8 cellular contexts compared by ENCODE assay signal in the genomic region with DNA sequence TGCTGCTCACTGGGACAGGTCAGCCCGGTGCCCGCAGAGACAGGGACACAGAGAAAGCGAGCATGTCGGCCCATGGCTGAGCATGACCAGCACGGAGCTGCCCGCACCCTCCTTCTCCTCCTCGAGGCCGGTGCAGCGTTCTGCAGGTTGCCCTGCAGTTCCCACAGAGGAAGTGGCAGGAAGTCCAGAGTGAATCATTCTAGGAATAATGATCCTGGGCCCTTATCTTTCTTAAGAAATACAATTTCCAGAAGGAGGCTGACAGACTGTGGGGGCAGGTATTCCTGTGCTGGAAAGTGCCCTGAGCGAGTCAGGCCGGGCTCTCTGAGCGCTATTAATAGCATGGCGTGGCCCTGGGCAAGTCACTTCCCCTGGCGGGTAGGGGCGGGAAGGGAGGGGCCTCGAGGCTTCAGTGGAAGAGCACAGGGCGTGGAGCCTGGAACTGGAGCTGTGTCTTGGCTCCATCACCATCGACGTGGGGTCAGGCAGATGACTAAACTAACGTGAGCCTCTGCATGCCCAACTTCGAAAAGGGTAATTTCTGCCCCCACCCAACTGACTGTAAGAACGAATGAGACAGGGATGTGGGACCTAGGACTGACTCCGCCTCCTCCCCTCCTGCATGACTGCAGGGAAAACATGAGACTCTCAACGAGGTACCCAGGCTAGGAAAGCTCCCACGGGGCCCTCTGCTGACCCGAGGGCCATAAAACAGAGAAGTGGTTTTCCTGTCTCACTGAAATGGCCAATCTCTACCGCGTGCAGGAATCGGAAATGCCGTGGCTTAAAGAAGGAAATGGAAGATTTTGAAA. TPM values are rescaled to one million over a fixed set of nuclear protein-coding genes. Genes with fewer than 3 reads are reported as not detected.
DNase-seq lines count a peak whose midpoint lies in the region; ATAC-seq and TF ChIP-seq lines count a peak whose summit lies in the region.

No MANE protein-coding gene starts in this region.

- H3K4me3 ChIP-seq in fibroblast of the aortic adventitia (ENCODE audit: low read depth, low read length) (no peak overlapping the region), vagina (no peak overlapping the region)

- H3K27ac Mint-ChIP-seq in osteocyte (ENCODE audit: unreplicated experiment) = peak overlapping the region; percentile 65

- peak overlapping the region; percentile 56 for H3K27ac ChIP-seq in vagina

- peaks cover 21% of the 10 kb centered on the region for H3K4me1 Mint-ChIP-seq in osteocyte (ENCODE audit: unreplicated experiment)

- intact Hi-C loops in vagina (cut with DNase I) = loop anchor here (10.0 kb wide), 1 partner anchor 48 kb away; the partner anchor contains the start of gene TELO2

- no peaks in the 10 kb centered on the region for H3K9me3 Mint-ChIP-seq in osteocyte (ENCODE audit: unreplicated experiment)

- peaks cover 77% of the 10 kb centered on the region for H3K4me1 ChIP-seq in vagina

- H3K36me3 Mint-ChIP-seq in osteocyte (ENCODE audit: unreplicated experiment) = peaks cover 15% of the 10 kb centered on the region

- ATAC-seq in HG03565 (IDR thresholded peaks at IDR 0.05; ENCODE audit: unreplicated experiment) = no peak

- peak; percentile 24 for TF ChIP-seq CTCF in fibroblast of the aortic adventitia (IDR thresholded peaks at IDR 0.05; ENCODE audit: insufficient read depth, low read length)
- no peak for TF ChIP-seq CTCF in osteocyte (IDR thresholded peaks at IDR 0.05)
- no peak for TF ChIP-seq CTCF in vagina (IDR thresholded peaks at IDR 0.05)

- no peaks in the 10 kb centered on the region for H3K27me3 ChIP-seq in vagina

- H3K36me3 ChIP-seq in vagina = peaks cover 0 to 24% of the 10 kb centered on the region in 2 donors

- no peak for TF ChIP-seq POLR2A in vagina (IDR thresholded peaks at IDR 0.05)

- H3K9me3 ChIP-seq in vagina = no peaks in the 10 kb centered on the region

- H3K4me3 Mint-ChIP-seq in osteocyte (ENCODE audit: unreplicated experiment) = no peak overlapping the region

- DNase-seq in ELF-1 (ENCODE audit: low read depth, low spot score) = peak; percentile 32
- DNase-seq in NCI-H187 treated with DMSO at 0.1 percent for 48 hours (lab: John Stamatoyannopoulos, UW) = peak; percentile 29
- peak; percentile 37 for DNase-seq in activated T-cell treated with anti-CD3 and anti-CD28 coated beads for 4 hours
- peak; percentile 95 for DNase-seq in fibroblast of the aortic adventitia (ENCODE audit: low read depth)
- no peak for DNase-seq in osteocyte (ENCODE audit: extremely low spot score, unreplicated experiment)
- DNase-seq in vagina (ENCODE audit: extremely low spot score in 2 of 2) = no peak
- no peak for DNase-seq in effector CD4-positive, alpha-beta T cell

- H3K27me3 Mint-ChIP-seq in osteocyte (ENCODE audit: unreplicated experiment) = no peaks in the 10 kb centered on the region

RNA-seq across cellular contexts. Expression of gene TMEM204, which starts 9.8 kb away (rescaled TPM):
- total RNA-seq in fibroblast of the aortic adventitia (ENCODE audit: low replicate concordance) (5.0 and 22.1 TPM in 2 replicates), osteocyte (13.5 and 14.5 TPM in 2 replicates), vagina (33.1 TPM)

RNA-seq across cellular contexts. Expression of gene TELO2, which starts 50.1 kb away (rescaled TPM):
- total RNA-seq in fibroblast of the aortic adventitia (ENCODE audit: low replicate concordance) (23.5 and 29.1 TPM in 2 replicates), osteocyte (35.7 and 37.8 TPM in 2 replicates), vagina (23.8 TPM)

RNA-seq across cellular contexts. Expression of gene PTX4, which starts 54.5 kb away (rescaled TPM):
- total RNA-seq in fibroblast of the aortic adventitia (ENCODE audit: low replicate concordance) (not detected in 2 replicates), osteocyte (not detected in 2 replicates), vagina (not detected)

Comparison
In these comparisons a context has a peak if more than half of its experiments do, and no peak if none do; other contexts are left out.
1. DNase-seq: peak in ELF-1 (single experiment), NCI-H187 treated with DMSO at 0.1 percent for 48 hours (single experiment), activated T-cell treated with anti-CD3 and anti-CD28 coated beads for 4 hours (single experiment) and fibroblast of the aortic adventitia (single experiment); none in osteocyte (single experiment), vagina (0 of 2) and effector CD4-positive, alpha-beta T cell (single experiment).